Comparison of ENCODE assay signal across 21 cellular contexts in the genomic region with DNA sequence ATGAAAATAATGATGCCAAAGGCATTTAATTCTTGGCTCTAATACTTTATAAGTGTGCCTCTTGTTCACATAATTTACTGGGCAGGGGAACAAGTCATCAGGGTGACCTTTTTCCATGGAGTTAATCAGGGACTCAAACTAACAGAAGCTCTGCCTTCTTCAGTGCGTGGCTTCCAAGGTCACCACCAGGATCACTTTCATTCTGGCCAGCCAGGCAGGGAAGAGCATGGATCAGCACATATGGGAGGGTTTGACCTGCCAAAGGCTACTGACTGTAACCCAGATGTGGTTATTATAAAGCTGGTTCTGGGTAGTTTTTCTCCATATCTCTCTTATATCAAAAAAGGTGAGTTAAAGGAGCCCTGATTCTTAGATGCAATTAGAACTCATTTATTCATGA. TPM values are rescaled to one million over a fixed set of nuclear protein-coding genes. Genes with fewer than 3 reads are reported as not detected.
"Had no signal": no experiment of that assay in that cellular context is flagged by ENCODE, and none has a peak within 500 bp of the region (broad histone marks: within the 10 kb centered on the region; RNA-seq: fewer than 3 reads in every experiment).

No MANE protein-coding gene starts in this region.

- ATAC-seq: activated CD4-positive, alpha-beta T cell treated with anti-CD3 and anti-CD28 coated beads for 36 hours; T-helper 17 cell had no signal

- H3K27ac ChIP-seq: PC-9 had no signal

- FAIRE-seq: astrocyte had no signal

- H2AFZ ChIP-seq: PC-9 had no signal

- H3K4me3 ChIP-seq: PC-9 had no signal

- DNase-seq: activated CD4-positive, alpha-beta memory T cell treated with anti-CD3 and anti-CD28 coated beads, Interleukin-2, amount 10 ng/mL, durations not matched to agents 7 days and 5 days; activated CD4-positive, alpha-beta T cell treated with anti-CD3 and anti-CD28 coated beads for 36 hours; activated CD4-positive, alpha-beta T cell treated with anti-CD3 and anti-CD28 coated beads, Interleukin-2, amount 50 U/mL, for 1 hour; activated CD4-positive, CD25-positive, alpha-beta regulatory T cell; activated CD8-positive, alpha-beta memory T cell treated with anti-CD3 and anti-CD28 coated beads, Interleukin-2, amount 50 U/mL, for 4 hours; activated naive CD4-positive, alpha-beta T cell treated with anti-CD3 and anti-CD28 coated beads, Interleukin-2, amount 50 U/mL, for 16 hours; activated T-cell treated with anti-CD3 and anti-CD28 coated beads, Interleukin-2, amount 50 U/mL, for 72 hours; amygdala; Karpas-422; NCI-H1105 treated with DMSO at 0.1 percent for 48 hours; NCI-H146; NCI-H1930; NCI-H2171; NCI-H2227 treated with DMSO at 0.1 percent for 48 hours; NCI-H510A; NCI-H69; PC-9; SHP77 treated with DMSO at 0.1 percent for 48 hours; T-helper 17 cell; T-helper 9 cell had no signal

- H3K4me2 ChIP-seq: PC-9 had no signal

RNA-seq across cellular contexts. Expression of a gene that starts 5.1 kb away (rescaled TPM):
- total RNA-seq: PC-9 had no signal
